In the genomic region with DNA sequence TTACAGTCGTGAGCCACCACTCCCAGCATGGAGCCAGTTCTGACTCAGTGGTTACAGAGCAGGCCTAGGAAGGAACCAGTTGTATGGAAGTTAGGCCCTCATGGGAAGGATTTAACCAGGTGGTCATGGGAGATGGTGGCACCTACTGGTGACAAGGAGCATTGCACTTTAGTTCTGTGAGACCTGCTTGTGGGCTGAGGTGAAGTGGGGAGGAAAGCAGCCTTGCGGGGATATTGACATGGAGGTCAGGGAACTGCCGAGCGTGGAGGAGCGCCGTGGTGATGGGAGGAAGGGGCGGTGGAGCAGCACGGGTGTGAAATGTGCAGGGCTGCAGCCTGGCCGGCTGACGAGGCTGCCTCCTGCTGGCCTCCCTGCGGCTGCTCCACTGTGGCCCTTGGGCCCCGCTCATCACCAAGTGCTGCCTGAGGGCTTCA, we compare ENCODE assay signal across 8 cellular contexts.
A peak's percentile ranks its signal among the peaks of the same experiment; 100 is the strongest.
DNase-seq lines count a peak whose midpoint lies in the region; ATAC-seq and TF ChIP-seq lines count a peak whose summit lies in the region.

No MANE protein-coding gene starts in this region.

- no peaks in the 10 kb centered on the region; the same call in 1 of the 2 replicates for H3K27me3 Mint-ChIP-seq in HFFc6 (ENCODE audit: insufficient read depth)

- no peak overlapping the region for H3K27ac Mint-ChIP-seq in HFFc6

- TF ChIP-seq CTCF in HFFc6 (IDR thresholded peaks at IDR 0.05): peak; percentile 83
- peak; percentile 88 for TF ChIP-seq CTCF in Panc1 (IDR thresholded peaks at IDR 0.05)
- TF ChIP-seq CTCF in hepatocyte (IDR thresholded peaks at IDR 0.05; ENCODE audit: poor library complexity): peak; percentile 41

- H3K27ac ChIP-seq in Panc1 (ENCODE audit: low read length) (no peak overlapping the region), hepatocyte (no peak overlapping the region)

- ATAC-seq in Panc1 (peak; percentile 87), HG02884 (IDR thresholded peaks at IDR 0.05; ENCODE audit: unreplicated experiment) (no peak)

- peaks cover 4% of the 10 kb centered on the region; the same call in 1 of the 2 replicates for H3K9me3 Mint-ChIP-seq in HFFc6

- peaks cover 18% of the 10 kb centered on the region; the same call in 1 of the 2 replicates for H3K36me3 Mint-ChIP-seq in HFFc6 (ENCODE audit: low read depth)

- DNase-seq in DMS53 treated with DMSO at 0.1 percent for 48 hours (lab: John Stamatoyannopoulos, UW; ENCODE audit: unreplicated experiment): peak; percentile 54
- DNase-seq in HFFc6: peak; percentile 39
- peak; percentile 25 for DNase-seq in Panc1 (ENCODE audit: low read depth, low spot score)
- DNase-seq in activated naive CD4-positive, alpha-beta T cell treated with anti-CD3 and anti-CD28 coated beads, Interleukin-2, amount 50 U/mL, for 16 hours: peak; percentile 26
- no peak for DNase-seq in hepatocyte (ENCODE audit: low spot score)
- peak; percentile 23 for DNase-seq in stimulated activated CD4-positive, alpha-beta T cell treated with anti-CD3 and anti-CD28 coated beads, Interleukin-4, amount 100 ng/mL, for 1 hour
- DNase-seq in NCI-H128 (lab: John Stamatoyannopoulos, UW; ENCODE audit: unreplicated experiment): no peak

- no peaks in the 10 kb centered on the region for H3K4me1 ChIP-seq in Panc1 (ENCODE audit: control insufficient read depth, insufficient read depth, low read length)
- no peaks in the 10 kb centered on the region for H3K4me1 ChIP-seq in hepatocyte (ENCODE audit: insufficient read depth)

- H3K4me1 Mint-ChIP-seq in HFFc6 (ENCODE audit: low read depth): peaks cover 49% of the 10 kb centered on the region

- H2AFZ ChIP-seq in hepatocyte: no peak overlapping the region

- intact Hi-C loops in Panc1 (cut with micrococcal nuclease; ENCODE audit: unreplicated experiment): loop anchor here (10.0 kb wide), 1 partner anchor 503 kb away; no protein-coding TSS in a partner anchor

- no peak overlapping the region for H3K4me3 Mint-ChIP-seq in HFFc6

- H3K36me3 ChIP-seq in Panc1 (ENCODE audit: control insufficient read depth, insufficient read depth, low read length) (no peaks in the 10 kb centered on the region), hepatocyte (replicated peaks; ENCODE audit: insufficient read depth, low read depth) (no peaks in the 10 kb centered on the region)

- H3K9me3 ChIP-seq in Panc1 (ENCODE audit: control insufficient read depth, insufficient read depth, low read depth, low read length): no peaks in the 10 kb centered on the region
- H3K9me3 ChIP-seq in hepatocyte (ENCODE audit: low read depth): no peaks in the 10 kb centered on the region

- H3K4me2 ChIP-seq in hepatocyte: no peak overlapping the region

- H3K79me2 ChIP-seq in hepatocyte: peaks cover 99% of the 10 kb centered on the region

- no peaks in the 10 kb centered on the region for H3K9me2 ChIP-seq in hepatocyte (replicated peaks; ENCODE audit: insufficient read depth)

- H3K4me3 ChIP-seq in Panc1 (ENCODE audit: low read depth in 2 of 2, low read length in 2 of 2): no peak overlapping the region
- H3K4me3 ChIP-seq in hepatocyte: no peak overlapping the region

- 96% methylated on average over 12 of the region's 12 CpGs for WGBS in hepatocyte (ENCODE audit: low lambda C conversion rate, missing lambda C conversion rate)

- BruUV-seq in Panc1 (replicated peaks; lab: Mats Ljungman, UMichigan): no TSS peak

- no peaks in the 10 kb centered on the region for H3K27me3 ChIP-seq in Panc1 (ENCODE audit: control insufficient read depth, insufficient read depth, low read length)
- no peaks in the 10 kb centered on the region for H3K27me3 ChIP-seq in hepatocyte

- POLR2A ChIA-PET in Panc1 (lab: Charles Lee): no interaction called here

- CTCF ChIA-PET in Panc1 (lab: Charles Lee): no interaction called here

- peaks cover 6% of the 10 kb centered on the region for H4K20me1 ChIP-seq in hepatocyte (ENCODE audit: insufficient read depth, poor library complexity, severe bottlenecking)

- in situ Hi-C loops in Panc1 (cut with HindIII; ENCODE audit: low pct_unique_long_range_greater_than_20kb, low sequenced_read_pairs): no loop called here

Comparison
In these comparisons a context has a peak if more than half of its experiments do, and no peak if none do; other contexts are left out.
1. DNase-seq: peak in DMS53 treated with DMSO at 0.1 percent for 48 hours (single experiment), HFFc6 (single experiment), Panc1 (single experiment), activated naive CD4-positive, alpha-beta T cell treated with anti-CD3 and anti-CD28 coated beads, Interleukin-2, amount 50 U/mL, for 16 hours (single experiment) and stimulated activated CD4-positive, alpha-beta T cell treated with anti-CD3 and anti-CD28 coated beads, Interleukin-4, amount 100 ng/mL, for 1 hour (single experiment); none in hepatocyte (single experiment) and NCI-H128 (single experiment).
2. Peak in every context shown above with its lines, with median percentiles within 50 percentile points of each other: CTCF ChIP-seq.